26 cellular contexts compared by ENCODE assay signal in the genomic region with DNA sequence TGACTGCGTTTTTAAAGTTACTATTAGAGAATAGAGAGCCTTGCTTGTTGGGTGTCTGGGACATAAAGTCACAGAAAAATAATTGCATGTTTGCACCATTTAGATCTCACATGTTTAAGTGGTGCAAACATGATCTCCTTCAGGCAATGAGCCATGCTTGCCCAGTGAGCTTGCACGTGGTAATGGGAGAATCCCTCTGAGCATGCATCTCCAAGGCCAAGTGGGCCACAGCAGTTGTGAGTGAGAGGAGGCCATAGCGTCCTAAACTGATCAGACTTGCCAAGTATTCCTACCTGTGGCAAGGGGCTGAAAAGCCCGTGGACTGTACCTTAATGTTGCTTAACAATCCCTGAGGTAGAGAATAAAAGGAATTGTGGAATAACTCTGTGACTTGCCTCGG.
"Had no signal": no experiment of that assay in that cellular context is flagged by ENCODE, and none has a peak within 500 bp of the region (broad histone marks: within the 10 kb centered on the region; RNA-seq: fewer than 3 reads in every experiment).

No MANE protein-coding gene starts in this region.

- H3K9me3 ChIP-seq: SJSA1 had no signal

- H3K36me3 ChIP-seq: SJSA1 had no signal

- H3K27ac ChIP-seq: HL-60, KMS-11, SJSA1, SK-N-MC had no signal

- H3K4me3 ChIP-seq: K562, SJSA1, SK-N-MC had no signal

- FAIRE-seq: K562, RCC 7860 had no signal

- H3K4me2 ChIP-seq: KMS-11 had no signal

- ATAC-seq: K562, T-cell had no signal

- H3K27me3 ChIP-seq: SJSA1 had no signal

- H3K9ac ChIP-seq: KMS-11 had no signal

- H3K4me1 ChIP-seq: SJSA1 had no signal

- DNase-seq: Kasumi-1, MV-4-11, NCI-H1048, NCI-H1105, NCI-H1417, NCI-H1436 treated with DMSO at 0.1 percent for 48 hours, NCI-H1694, NCI-H187 treated with DMSO at 0.1 percent for 48 hours, NCI-H2029 treated with DMSO at 0.1 percent for 48 hours, NCI-H2171, NCI-H226, NCI-H446, NCI-H510A, NCI-H524 treated with DMSO at 0.1 percent for 48 hours, NCI-H82, Right ventricle myocardium superior, RPMI8226, SIG-M5, SW 1271, T-cell had no signal
